In genomic region chr14:99602054-99602787, GRCh38 we compare ENCODE assay signal across 8 cellular contexts. TPM values are rescaled to one million over a fixed set of nuclear protein-coding genes. Genes with fewer than 3 reads are reported as not detected.
DNase-seq lines count a peak whose midpoint lies in the region; ATAC-seq and TF ChIP-seq lines count a peak whose summit lies in the region.

No MANE protein-coding gene starts in this region.

- no peaks in the 10 kb centered on the region for H3K9me3 ChIP-seq in NT2/D1 (ENCODE audit: insufficient read depth, low read length)
- no peaks in the 10 kb centered on the region for H3K9me3 ChIP-seq in osteoblast (ENCODE audit: low read depth, low read length)

- H3K4me3 ChIP-seq in NT2/D1 (ENCODE audit: insufficient read length, low read depth), result peak overlapping the region; percentile 91
- H3K4me3 ChIP-seq in osteoblast (ENCODE audit: insufficient read depth, low read length), result peak overlapping the region; percentile 61

- peaks cover 9% of the 10 kb centered on the region for H3K36me3 Mint-ChIP-seq in endothelial cell (ENCODE audit: low read depth, unreplicated experiment)

- H3K36me3 ChIP-seq in NT2/D1 (ENCODE audit: insufficient read depth, insufficient read length, low read length), result peaks cover 15% of the 10 kb centered on the region
- no peaks in the 10 kb centered on the region for H3K36me3 ChIP-seq in osteoblast (ENCODE audit: insufficient read depth, low read length)

- H3K9me3 Mint-ChIP-seq in endothelial cell (ENCODE audit: unreplicated experiment), result no peaks in the 10 kb centered on the region

- no peak overlapping the region for H2AFZ ChIP-seq in osteoblast (ENCODE audit: low read length)

- H3K27me3 Mint-ChIP-seq in endothelial cell (ENCODE audit: unreplicated experiment), result peaks cover 13% of the 10 kb centered on the region

- peak overlapping the region; percentile 92 for H3K9ac ChIP-seq in NT2/D1 (ENCODE audit: insufficient read length, low read depth)

- no peak overlapping the region for H3K27ac ChIP-seq in osteoblast (ENCODE audit: low read depth, low read length)

- H3K4me2 ChIP-seq in osteoblast (ENCODE audit: insufficient read depth, low read length), result peak overlapping the region; percentile 71

- H3K27me3 ChIP-seq in NT2/D1 (ENCODE audit: insufficient read depth, insufficient read length) (peaks cover 12% of the 10 kb centered on the region), osteoblast (ENCODE audit: insufficient read depth, low read length) (no peaks in the 10 kb centered on the region)

- no peak for ATAC-seq in GM18511 (IDR thresholded peaks at IDR 0.05; ENCODE audit: unreplicated experiment)

- peaks cover 45% of the 10 kb centered on the region for H3K79me2 ChIP-seq in osteoblast (ENCODE audit: insufficient read depth, low read length)

- TF ChIP-seq CTCF in endothelial cell (IDR thresholded peaks at IDR 0.05; ENCODE audit: unreplicated experiment), result no peak
- TF ChIP-seq CTCF in osteoblast (IDR thresholded peaks at IDR 0.05; ENCODE audit: extremely low read depth, low read depth, low read length), result no peak

- no peak overlapping the region for H3K27ac Mint-ChIP-seq in endothelial cell (ENCODE audit: unreplicated experiment)

- peaks cover 5% of the 10 kb centered on the region for H4K20me1 ChIP-seq in osteoblast (ENCODE audit: insufficient read depth, low read length)

- H3K4me3 Mint-ChIP-seq in endothelial cell (ENCODE audit: unreplicated experiment), result peak overlapping the region; percentile 93

- peak; percentile 51 for DNase-seq in ELR (ENCODE audit: low read depth)
- DNase-seq in NT2/D1 (ENCODE audit: low read depth, low spot score), result no peak
- DNase-seq in endothelial cell (ENCODE audit: low spot score), result no peak
- peak; percentile 92 for DNase-seq in osteoblast (ENCODE audit: insufficient read length, low spot score, missing footprints)
- no peak for DNase-seq in AG20443 (ENCODE audit: low spot score)
- no peak for DNase-seq in activated CD4-positive, alpha-beta T cell treated with anti-CD3 and anti-CD28 coated beads for 1 hour
- DNase-seq in midbrain (lab: John Stamatoyannopoulos, UW), result no peak

- H3K4me1 ChIP-seq in NT2/D1 (ENCODE audit: insufficient read depth, insufficient read length) (peaks cover 17% of the 10 kb centered on the region), osteoblast (ENCODE audit: insufficient read depth, low read length) (peaks cover 21% of the 10 kb centered on the region)

- H3K4me1 Mint-ChIP-seq in endothelial cell (ENCODE audit: unreplicated experiment), result peaks cover 54% of the 10 kb centered on the region

RNA-seq across cellular contexts. Expression of gene CCDC85C, which starts 1.8 kb away (rescaled TPM):
- total RNA-seq in endothelial cell (ENCODE audit: unreplicated experiment), result 42.1 TPM
- 3.2 and 3.6 TPM in 2 replicates for total RNA-seq in osteoblast

RNA-seq across cellular contexts. Expression of gene HHIPL1, which starts 42.7 kb away (rescaled TPM):
- total RNA-seq in endothelial cell (ENCODE audit: unreplicated experiment) (15.1 TPM), osteoblast (11.2 and 12.3 TPM in 2 replicates)

Comparison
In these comparisons a context has a peak if more than half of its experiments do, and no peak if none do; other contexts are left out.
1. DNase-seq: peak in ELR (single experiment) and osteoblast (single experiment); none in NT2/D1 (single experiment), endothelial cell (single experiment), AG20443 (single experiment), activated CD4-positive, alpha-beta T cell treated with anti-CD3 and anti-CD28 coated beads for 1 hour (single experiment) and midbrain (single experiment).